Comparison of ENCODE assay signal across 14 cellular contexts in the genomic region with DNA sequence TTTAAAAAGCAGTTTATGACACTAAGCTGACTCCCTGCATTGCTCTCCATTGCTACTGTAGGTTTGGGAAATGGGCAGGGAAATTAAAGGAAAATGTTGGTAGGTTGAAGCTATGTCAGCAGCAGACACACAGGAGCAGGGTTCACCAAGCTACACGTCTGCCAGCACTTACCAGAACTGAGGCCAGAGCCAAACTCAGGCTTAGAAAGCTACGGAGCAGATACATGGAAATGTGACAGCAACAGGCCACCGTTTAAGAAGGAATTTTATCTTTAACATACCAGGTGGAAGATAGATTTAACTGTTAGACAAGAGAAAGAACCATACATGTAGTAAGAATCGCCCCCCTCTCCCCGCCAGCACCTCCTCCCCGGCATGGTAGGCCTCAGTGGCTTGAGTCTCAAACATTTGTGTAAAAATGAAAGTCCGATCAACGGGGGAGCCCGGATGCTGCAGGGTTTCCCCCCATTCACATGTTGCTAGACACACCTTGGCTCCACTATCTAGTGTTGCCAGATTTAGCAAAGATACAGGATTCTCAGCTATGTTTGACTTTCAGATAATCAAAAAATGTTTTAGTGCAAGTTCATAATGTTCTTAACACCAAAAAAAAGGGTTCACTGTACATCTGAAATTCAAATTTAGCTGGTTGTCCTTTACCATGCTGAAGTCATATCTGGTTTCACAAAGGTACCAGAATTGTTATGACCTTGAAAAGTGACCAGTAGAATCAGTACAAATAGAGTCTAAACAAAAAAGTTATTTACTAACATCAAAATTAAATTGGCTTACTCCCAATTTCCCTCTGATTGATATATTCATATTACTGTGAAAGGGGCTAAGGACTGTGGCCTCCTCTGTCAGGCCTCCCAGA.
DNase-seq lines count a peak whose midpoint lies in the region; ATAC-seq lines count a peak whose summit lies in the region.
"Had no signal": no experiment of that assay in that cellular context is flagged by ENCODE, and none has a peak within 500 bp of the region (broad histone marks: within the 10 kb centered on the region; RNA-seq: fewer than 3 reads in every experiment).

No MANE protein-coding gene starts in this region.

- H3K4me3 ChIP-seq in GM08714 (ENCODE audit: low read length): peak overlapping the region; percentile 30; the same call in 1 of the 2 replicates
- H3K4me3 ChIP-seq: coronary artery had no signal

- DNase-seq in T-helper 2 cell: no peak
- no peak for DNase-seq in DMS79 treated with DMSO at 0.1 percent for 48 hours (lab: John Stamatoyannopoulos, UW)
- no peak for DNase-seq in T-helper 1 cell
- DNase-seq: activated T-cell treated with anti-CD3 and anti-CD28 coated beads for 4 hours, NCI-H1105, NCI-H526, SIG-M5, WERI-Rb-1 had no signal

- ATAC-seq in GM19043 (IDR thresholded peaks at IDR 0.05; ENCODE audit: low read depth, unreplicated experiment) (peak; percentile 69), HG02571 (IDR thresholded peaks at IDR 0.05; ENCODE audit: unreplicated experiment) (peak; percentile 91), HG03175 (IDR thresholded peaks at IDR 0.05; ENCODE audit: unreplicated experiment) (peak; percentile 84), GM19452 (IDR thresholded peaks at IDR 0.05; ENCODE audit: unreplicated experiment) (no peak)
